18 cellular contexts compared by ENCODE assay signal in genomic region chr3:156688849-156689452, GRCh38. TPM values are rescaled to one million over a fixed set of nuclear protein-coding genes. Genes with fewer than 3 reads are reported as not detected.
DNase-seq lines count a peak whose midpoint lies in the region; ATAC-seq, FAIRE-seq and TF ChIP-seq lines count a peak whose summit lies in the region.
"Had no signal": no experiment of that assay in that cellular context is flagged by ENCODE, and none has a peak within 500 bp of the region (broad histone marks: within the 10 kb centered on the region; RNA-seq: fewer than 3 reads in every experiment).

No MANE protein-coding gene starts in this region.

- TF ChIP-seq POLR2A in breast epithelium (IDR thresholded peaks at IDR 0.05) (no peak), IMR-90 (IDR thresholded peaks at IDR 0.05; ENCODE audit: low read depth, low read length) (no peak)

- H3K4ac ChIP-seq in IMR-90 (ENCODE audit: low read depth, low read length), result no peak overlapping the region; the same call in 1 of the 2 replicates

- peaks cover 13% of the 10 kb centered on the region for H3K9me1 ChIP-seq in IMR-90 (ENCODE audit: insufficient read depth, low read length)

- TF ChIP-seq RAD21 in IMR-90 (IDR thresholded peaks at IDR 0.05; ENCODE audit: low read length), result no peak

- POLR2A ChIA-PET in MCF 10A (lab: Yijun Ruan, JAX) (interaction anchor here (0.6 to 6.5 kb wide), 12 partner anchors 8 to 471 kb away, joined by 3 to 122 read pairs (median 4); partner anchors contain the start of genes CCNL1 and TIPARP), IMR-90 (lab: Charles Lee; ENCODE audit: unreplicated experiment) (no interaction called here)

- dilution Hi-C loops in IMR-90 (cut with HindIII; ENCODE audit: low sequenced_read_pairs, unreplicated experiment), result no loop called here

- no peaks in the 10 kb centered on the region for H3K9me3 Mint-ChIP-seq in MCF 10A (ENCODE audit: unreplicated experiment)
- H3K9me3 Mint-ChIP-seq in chondrocyte (ENCODE audit: low read depth), result no peaks in the 10 kb centered on the region
- H3K9me3 Mint-ChIP-seq in activated naive CD4-positive, alpha-beta T cell treated with anti-CD3 and anti-CD28 coated beads, Interleukin-2, amount 10 ng/mL, durations not matched to agents 7 days and 5 days, result no peaks in the 10 kb centered on the region
- H3K9me3 Mint-ChIP-seq: activated T-cell treated with anti-CD3 and anti-CD28 coated beads, Interleukin-2, amount 50 U/mL, for 24 hours had no signal

- peak overlapping the region in 1 of 2 experiments; percentile 0; a peak in 2 of 4 replicates for H4K8ac ChIP-seq in IMR-90 (ENCODE audit: low read depth in 2 of 2, low read length in 2 of 2)

- no peak overlapping the region for H2BK20ac ChIP-seq in IMR-90 (ENCODE audit: low read depth, low read length)

- peak overlapping the region; percentile 59 for H3K23ac ChIP-seq in IMR-90 (ENCODE audit: low read depth, low read length)

- TF ChIP-seq CTCF in MCF 10A (IDR thresholded peaks at IDR 0.05; ENCODE audit: unreplicated experiment), result no peak
- no peak for TF ChIP-seq CTCF in breast epithelium (IDR thresholded peaks at IDR 0.05)
- no peak for TF ChIP-seq CTCF in IMR-90 (conservative IDR thresholded peaks at IDR 0.05; ENCODE audit: low read depth, low read length)
- no peak for TF ChIP-seq CTCF in chondrocyte (IDR thresholded peaks at IDR 0.05)
- no peak for TF ChIP-seq CTCF in BE2C (IDR thresholded peaks at IDR 0.05; ENCODE audit: low read depth, low read length)

- no peak for FAIRE-seq in small intestine (lab: Jason Lieb, UNC)

- intact Hi-C loops in MCF 10A (cut with micrococcal nuclease) (no loop called here), breast epithelium (cut with DNase I; ENCODE audit: low total_unique reads) (no loop called here), IMR-90 (cut with micrococcal nuclease) (no loop called here)

- H4K91ac ChIP-seq in IMR-90 (ENCODE audit: insufficient read depth, low read depth, low read length), result no peak overlapping the region

- no peak overlapping the region for H3K4me3 ChIP-seq in breast epithelium
- no peak overlapping the region for H3K4me3 ChIP-seq in IMR-90 (ENCODE audit: insufficient read depth, low read depth, low read length)
- no peak overlapping the region for H3K4me3 ChIP-seq in small intestine (ENCODE audit: low read depth in 1 of 2, low read length in 2 of 2)
- H3K4me3 ChIP-seq in BE2C (ENCODE audit: low read depth, low read length), result no peak overlapping the region
- H3K4me3 ChIP-seq: adrenal gland, gastroesophageal sphincter, ovary had no signal

- H3K27ac ChIP-seq in breast epithelium, result no peak overlapping the region
- H3K27ac ChIP-seq in IMR-90 (ENCODE audit: insufficient read depth, low read length), result no peak overlapping the region
- peak overlapping the region in 1 of 2 donors; percentile 41 for H3K27ac ChIP-seq in small intestine (ENCODE audit: low read depth in 1 of 2, low read length in 1 of 2)
- H3K27ac ChIP-seq: adrenal gland, gastroesophageal sphincter, ovary had no signal

- no peak overlapping the region for H3K9ac ChIP-seq in IMR-90 (ENCODE audit: low read depth, low read length)

- no peaks in the 10 kb centered on the region for H3K27me3 Mint-ChIP-seq in MCF 10A (ENCODE audit: insufficient read depth, unreplicated experiment)
- no peaks in the 10 kb centered on the region for H3K27me3 Mint-ChIP-seq in chondrocyte (ENCODE audit: low read depth)
- H3K27me3 Mint-ChIP-seq in activated naive CD4-positive, alpha-beta T cell treated with anti-CD3 and anti-CD28 coated beads, Interleukin-2, amount 10 ng/mL, durations not matched to agents 7 days and 5 days, result no peaks in the 10 kb centered on the region
- H3K27me3 Mint-ChIP-seq: activated T-cell treated with anti-CD3 and anti-CD28 coated beads, Interleukin-2, amount 50 U/mL, for 24 hours; B cell had no signal

- H3K4me1 Mint-ChIP-seq in MCF 10A (ENCODE audit: insufficient read depth, unreplicated experiment) (peaks cover 58% of the 10 kb centered on the region), chondrocyte (ENCODE audit: low read depth) (peaks cover 96% of the 10 kb centered on the region)
- peaks cover 84% of the 10 kb centered on the region for H3K4me1 Mint-ChIP-seq in activated naive CD4-positive, alpha-beta T cell treated with anti-CD3 and anti-CD28 coated beads, Interleukin-2, amount 10 ng/mL, durations not matched to agents 7 days and 5 days

- no peak overlapping the region for H2AK9ac ChIP-seq in IMR-90 (replicated peaks; ENCODE audit: low read depth, low read length, poor library complexity)

- peak overlapping the region; percentile 38 for H2BK5ac ChIP-seq in IMR-90 (ENCODE audit: low read depth, low read length, poor library complexity, severe bottlenecking)

- H3K27me3 ChIP-seq in breast epithelium (no peaks in the 10 kb centered on the region), IMR-90 (ENCODE audit: control insufficient read depth, insufficient read depth, low read length) (no peaks in the 10 kb centered on the region), small intestine (ENCODE audit: control insufficient read depth in 2 of 2, insufficient read depth in 2 of 2, low read length in 2 of 2) (no peaks in the 10 kb centered on the region), BE2C (no peaks in the 10 kb centered on the region)
- H3K27me3 ChIP-seq: adrenal gland, gastroesophageal sphincter, ovary had no signal

- ATAC-seq in IMR-90 (ENCODE audit: low read depth) (no peak), HG02970 (IDR thresholded peaks at IDR 0.05; ENCODE audit: low FRiP score, unreplicated experiment) (no peak)
- ATAC-seq: gastroesophageal sphincter had no signal

- BruUV-seq in MCF 10A (replicated peaks; lab: Mats Ljungman, UMichigan), result no TSS peak
- no TSS peak for BruUV-seq in IMR-90 (replicated peaks; lab: Mats Ljungman, UMichigan)

- H3K36me3 Mint-ChIP-seq in MCF 10A (ENCODE audit: insufficient read depth, unreplicated experiment) (peaks cover 61% of the 10 kb centered on the region), chondrocyte (ENCODE audit: low read depth) (peaks cover 12% of the 10 kb centered on the region)
- peaks cover 57% of the 10 kb centered on the region for H3K36me3 Mint-ChIP-seq in activated naive CD4-positive, alpha-beta T cell treated with anti-CD3 and anti-CD28 coated beads, Interleukin-2, amount 10 ng/mL, durations not matched to agents 7 days and 5 days

- WGBS in IMR-90 (ENCODE audit: extremely low coverage in 2 of 2, insufficient read length in 1 of 2), 2 experiments, result 75% methylated on average over 1 of the region's 5 CpGs; no CpG with 5 or more reads in 1 of the 2 experiments
- WGBS in small intestine, 3 donors, result 21 to 67% (median 40%) methylated on average over 5 of the region's 5 CpGs

- DNase-seq in MCF 10A (ENCODE audit: unreplicated experiment) (no peak), breast epithelium (ENCODE audit: low spot score in 2 of 2) (no peak), IMR-90 (no peak), chondrocyte (ENCODE audit: low spot score) (no peak), small intestine (peak; percentile 84), BE2C (no peak)
- no peak for DNase-seq in activated naive CD4-positive, alpha-beta T cell treated with anti-CD3 and anti-CD28 coated beads, Interleukin-2, amount 10 ng/mL, durations not matched to agents 7 days and 5 days
- DNase-seq: activated CD4-positive, alpha-beta T cell treated with anti-CD3 and anti-CD28 coated beads for 48 hours; activated T-cell treated with anti-CD3 and anti-CD28 coated beads, Interleukin-2, amount 50 U/mL, for 24 hours; adrenal gland; midbrain; NCI-H1436 treated with DMSO at 0.1 percent for 48 hours; ovary; stimulated activated naive CD4-positive, alpha-beta T cell treated with Interleukin-2 at 50 U/mL for 16 hours; T-helper 9 cell had no signal

- H4K20me1 ChIP-seq in IMR-90 (ENCODE audit: insufficient read depth, low read length), result peaks cover 66% of the 10 kb centered on the region

- peak overlapping the region; percentile 26; the same call in 1 of the 2 replicates for H3K56ac ChIP-seq in IMR-90 (ENCODE audit: extremely low read depth, insufficient read depth, low read length)

- H3K18ac ChIP-seq in IMR-90 (ENCODE audit: low read depth, low read length), result no peak overlapping the region

- H3K79me1 ChIP-seq in IMR-90 (ENCODE audit: low read depth in 1 of 2, low read length in 2 of 2), result peaks cover 7 to 42% of the 10 kb centered on the region in 2 experiments

- no peak overlapping the region; the same call in 1 of the 2 replicates for H2BK120ac ChIP-seq in IMR-90 (ENCODE audit: low read depth, low read length)

- H3K4me1 ChIP-seq in breast epithelium, result peaks cover 0 to 16% of the 10 kb centered on the region in 2 donors
- H3K4me1 ChIP-seq in IMR-90 (ENCODE audit: control insufficient read depth, insufficient read depth, low read length), result peaks cover 36% of the 10 kb centered on the region
- peaks cover 18 to 26% of the 10 kb centered on the region in 2 donors for H3K4me1 ChIP-seq in small intestine (ENCODE audit: control insufficient read depth in 2 of 2, insufficient read depth in 1 of 2, low read depth in 1 of 2, low read length in 1 of 2)
- H3K4me1 ChIP-seq in BE2C, result no peaks in the 10 kb centered on the region; the same call in 1 of the 2 replicates

- H3K36me3 ChIP-seq in breast epithelium, result no peaks in the 10 kb centered on the region
- H3K36me3 ChIP-seq in IMR-90 (ENCODE audit: control insufficient read depth, insufficient read depth, low read length), result peaks cover 9% of the 10 kb centered on the region
- H3K36me3 ChIP-seq in small intestine (ENCODE audit: control insufficient read depth in 2 of 2, insufficient read depth in 2 of 2, low read length in 2 of 2), result peaks cover 0 to 3% of the 10 kb centered on the region in 2 donors
- no peaks in the 10 kb centered on the region for H3K36me3 ChIP-seq in BE2C
- H3K36me3 ChIP-seq: adrenal gland, ovary had no signal

- H3K14ac ChIP-seq in IMR-90 (replicated peaks; ENCODE audit: low read depth, low read length), result peak overlapping the region; percentile 40; the same call in 1 of the 2 replicates

- H2AFZ ChIP-seq in IMR-90 (replicated peaks; ENCODE audit: low read length, poor library complexity), result no peak overlapping the region

- H3K27ac Mint-ChIP-seq in MCF 10A (ENCODE audit: low read depth, unreplicated experiment) (peak overlapping the region; percentile 57), chondrocyte (ENCODE audit: unreplicated experiment) (peak overlapping the region; percentile 23)
- no peak overlapping the region for H3K27ac Mint-ChIP-seq in activated naive CD4-positive, alpha-beta T cell treated with anti-CD3 and anti-CD28 coated beads, Interleukin-2, amount 10 ng/mL, durations not matched to agents 7 days and 5 days

- no peak overlapping the region for H2BK15ac ChIP-seq in IMR-90 (ENCODE audit: low read depth, low read length)

- H3K4me3 Mint-ChIP-seq in MCF 10A (ENCODE audit: unreplicated experiment) (no peak overlapping the region), chondrocyte (ENCODE audit: unreplicated experiment) (no peak overlapping the region)
- no peak overlapping the region for H3K4me3 Mint-ChIP-seq in activated naive CD4-positive, alpha-beta T cell treated with anti-CD3 and anti-CD28 coated beads, Interleukin-2, amount 10 ng/mL, durations not matched to agents 7 days and 5 days
- H3K4me3 Mint-ChIP-seq: activated T-cell treated with anti-CD3 and anti-CD28 coated beads, Interleukin-2, amount 50 U/mL, for 24 hours; B cell had no signal

- H4K5ac ChIP-seq in IMR-90 (ENCODE audit: low read depth, low read length), result no peak overlapping the region

- in situ Hi-C loops in IMR-90 (cut with MboI; ENCODE audit: low sequenced_read_pairs), result loop anchor here (5.0 kb wide), 3 partner anchors 128 to 448 kb away; no protein-coding TSS in a partner anchor

- CTCF ChIA-PET in MCF 10A (lab: Yijun Ruan, JAX) (interaction anchor here (0.8 to 1.6 kb wide), 3 partner anchors 393 to 485 kb away, joined by 3 to 5 read pairs (median 3); no protein-coding TSS in a partner anchor), IMR-90 (lab: Yijun Ruan, JAX) (interaction anchor here (0.6 to 1.1 kb wide), 2 partner anchors 393 to 449 kb away, joined by 3 to 5 read pairs; no protein-coding TSS in a partner anchor)
- CTCF ChIA-PET in activated naive CD4-positive, alpha-beta T cell treated with anti-CD3 and anti-CD28 coated beads, Interleukin-2, amount 10 ng/mL, durations not matched to agents 7 days and 5 days (lab: Charles Lee), result interaction anchor here (0.9 to 1.1 kb wide), 3 partner anchors 10 to 442 kb away, joined by 3 read pairs; no protein-coding TSS in a partner anchor

- no peaks in the 10 kb centered on the region for H3K9me3 ChIP-seq in breast epithelium
- H3K9me3 ChIP-seq in IMR-90 (ENCODE audit: control insufficient read depth, insufficient read depth, low read length), result no peaks in the 10 kb centered on the region
- no peaks in the 10 kb centered on the region for H3K9me3 ChIP-seq in small intestine (ENCODE audit: control insufficient read depth, low read depth)
- no peaks in the 10 kb centered on the region for H3K9me3 ChIP-seq in BE2C
- H3K9me3 ChIP-seq: adrenal gland, gastroesophageal sphincter, ovary had no signal

- H3K4me2 ChIP-seq in IMR-90 (ENCODE audit: low read depth, low read length), result peak overlapping the region; percentile 58

- no peak overlapping the region for H2AK5ac ChIP-seq in IMR-90 (ENCODE audit: low read depth, low read length)

RNA-seq across cellular contexts. Expression of gene TIPARP, which starts 14.6 kb away (rescaled TPM):
- 41.6 and 50.0 TPM in 2 replicates for total RNA-seq in MCF 10A (2022)
- 100 to 1,000 TPM in 1 of 3 donors, 10 to 100 TPM in 2; 28.5 to 103 (median 45.1) TPM for total RNA-seq in breast epithelium
- 70.8 and 76.4 TPM in 2 replicates for total RNA-seq in IMR-90 (2012; rRNA removed)
- polyA plus RNA-seq in IMR-90 (2012; rRNA removed), result 11.5 and 12.6 TPM in 2 replicates
- 3.2 and 3.7 TPM in 2 replicates for polyA plus RNA-seq in IMR-90 (2012; cell fraction: cytosol; rRNA removed)
- polyA plus RNA-seq in IMR-90 (2012; cell fraction: nucleus; rRNA removed; ENCODE audit: low replicate concordance), result 3.3 and 39.5 TPM in 2 replicates
- 65.3 to 90.5 TPM (median 65.3 TPM) in 3 replicates for total RNA-seq in chondrocyte
- polyA plus RNA-seq in small intestine, result 10 to 100 TPM in 2 of 3 donors, 1 to 10 TPM in 1; 8.5 to 18.1 (median 13.2) TPM
- polyA plus RNA-seq in BE2C (2012; ENCODE audit: insufficient read depth, insufficient read length, low read depth), result 3.3 TPM
